In the genomic region with DNA sequence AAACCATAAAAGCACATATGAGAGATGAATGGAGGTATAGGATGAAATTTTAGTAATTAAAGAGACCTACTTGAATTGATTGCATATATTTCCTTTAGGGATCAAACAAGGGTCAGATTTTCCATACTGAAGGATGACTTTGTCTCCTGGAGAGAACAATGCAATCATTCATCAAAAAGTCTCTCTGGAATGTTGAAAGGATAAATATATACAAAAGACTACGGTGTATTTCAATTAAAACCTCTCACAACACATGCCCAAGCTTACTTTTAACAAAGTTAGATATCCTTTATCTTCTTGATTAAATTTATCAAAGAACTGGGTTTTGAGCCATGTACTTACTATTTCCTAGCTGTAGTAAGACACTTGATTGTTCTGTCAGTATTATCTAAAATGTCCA, we compare ENCODE assay signal across 11 cellular contexts. TPM values are rescaled to one million over a fixed set of nuclear protein-coding genes. Genes with fewer than 3 reads are reported as not detected.
"Had no signal": no experiment of that assay in that cellular context is flagged by ENCODE, and none has a peak within 500 bp of the region (broad histone marks: within the 10 kb centered on the region; RNA-seq: fewer than 3 reads in every experiment).

No MANE protein-coding gene starts in this region.

- H3K4me3 Mint-ChIP-seq: GM23338, HFFc6 had no signal

- H3K4me3 ChIP-seq: GM23338, HAP-1, K562 had no signal

- H3K36me3 ChIP-seq: HAP-1 had no signal

- H3K4me1 ChIP-seq: HAP-1 had no signal

- FAIRE-seq: K562 had no signal

- DNase-seq: HFFc6, IMR-90, KG1 had no signal

- H3K4me2 ChIP-seq: GM23338 had no signal

- H3K4me1 Mint-ChIP-seq: GM23338 had no signal

- H3K27ac Mint-ChIP-seq: GM23338, HFFc6 had no signal

- H3K27ac ChIP-seq: HL-60 had no signal

- H3K9me3 Mint-ChIP-seq: GM23338, HFFc6 had no signal

- ATAC-seq: GM23338, HCT116, K562 had no signal

- H3K9me3 ChIP-seq: HAP-1 had no signal

- H2AFZ ChIP-seq: GM23338 had no signal

RNA-seq across cellular contexts. Expression of gene ADH7, which starts 36.8 kb away (rescaled TPM):
- total RNA-seq: GM23338, H4, H7, HFFc6, HT1080, IMR-90, K562 had no signal
- polyA plus RNA-seq: GM23338, IMR-90, K562 had no signal

RNA-seq across cellular contexts. Expression of gene C4orf17, which starts 38.9 kb away (rescaled TPM):
- total RNA-seq: GM23338, H4, H7, HFFc6, HT1080, IMR-90, K562 had no signal
- polyA plus RNA-seq: GM23338, IMR-90, K562 had no signal
